In the genomic region with DNA sequence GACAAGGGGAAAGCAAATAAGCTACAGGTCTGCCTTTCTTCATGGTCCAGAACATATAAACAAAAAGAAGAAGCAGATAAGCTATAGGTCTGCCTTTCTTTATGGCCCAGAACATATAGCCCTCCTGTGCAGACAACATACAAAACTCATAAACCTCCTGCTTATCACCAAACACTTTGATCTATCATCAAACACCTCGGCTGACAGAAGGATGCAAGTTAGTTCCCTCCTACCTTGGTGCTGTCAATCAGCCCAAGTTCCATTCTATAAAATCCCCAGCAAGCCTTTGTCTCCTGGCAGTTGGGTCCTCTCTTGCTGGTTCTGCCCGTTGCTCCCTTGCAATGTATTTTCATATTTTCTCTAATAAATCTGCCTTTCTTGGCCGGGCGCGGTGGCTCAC, we compare ENCODE assay signal across 23 cellular contexts.
"Had no signal": no experiment of that assay in that cellular context is flagged by ENCODE, and none has a peak within 500 bp of the region (broad histone marks: within the 10 kb centered on the region; RNA-seq: fewer than 3 reads in every experiment).

No MANE protein-coding gene starts in this region.

- H3K4me3 Mint-ChIP-seq: nephron; stimulated activated effector memory CD8-positive, alpha-beta T cell treated with anti-CD3 and anti-CD28 coated beads, Interleukin-12 subunit alpha, Interleukin-12 subunit beta, amount 100 ng/mL, for 72 hours had no signal

- DNase-seq: dermis blood vessel endothelial cell; effector memory CD4-positive, alpha-beta T cell; foreskin keratinocyte; left ventricle myocardium superior; lower lobe of right lung; nucleus accumbens; ovary; posterior cingulate gyrus; psoas muscle; right cardiac atrium; sigmoid colon; stimulated activated CD4-positive, alpha-beta T cell treated with anti-CD3 and anti-CD28 coated beads, Interleukin-2, amount 100 ng/mL, for 24 hours; stimulated activated CD4-positive, alpha-beta T cell treated with anti-CD3 and anti-CD28 coated beads, Interleukin-4, amount 100 ng/mL, for 24 hours; stimulated activated naive CD4-positive, alpha-beta T cell treated with Interleukin-2 at 50 U/mL for 16 hours; stomach; testis; upper lobe of left lung had no signal

- ATAC-seq: gastroesophageal sphincter; left ventricle myocardium superior; lower lobe of right lung; psoas muscle; right cardiac atrium; stimulated activated effector memory CD8-positive, alpha-beta T cell treated with anti-CD3 and anti-CD28 coated beads, Interleukin-12 subunit alpha, Interleukin-12 subunit beta, amount 100 ng/mL, for 72 hours had no signal

- H3K36me3 Mint-ChIP-seq: stimulated activated effector memory CD8-positive, alpha-beta T cell treated with anti-CD3 and anti-CD28 coated beads, Interleukin-12 subunit alpha, Interleukin-12 subunit beta, amount 100 ng/mL, for 72 hours had no signal

- H3K4me1 Mint-ChIP-seq: nephron; stimulated activated effector memory CD8-positive, alpha-beta T cell treated with anti-CD3 and anti-CD28 coated beads, Interleukin-12 subunit alpha, Interleukin-12 subunit beta, amount 100 ng/mL, for 72 hours had no signal

- H3K4me3 ChIP-seq: coronary artery, esophagus muscularis mucosa, gastroesophageal sphincter, lower lobe of right lung, ovary, psoas muscle, sigmoid colon, stomach, testis, tibial nerve, upper lobe of left lung had no signal

- H3K9me3 ChIP-seq: ovary, testis had no signal

- H3K27ac Mint-ChIP-seq: nephron; stimulated activated effector memory CD8-positive, alpha-beta T cell treated with anti-CD3 and anti-CD28 coated beads, Interleukin-12 subunit alpha, Interleukin-12 subunit beta, amount 100 ng/mL, for 72 hours had no signal

- H3K27me3 ChIP-seq: esophagus muscularis mucosa, foreskin keratinocyte, gastroesophageal sphincter, ovary, sigmoid colon, stomach, testis, tibial nerve, upper lobe of left lung had no signal

- H3K27ac ChIP-seq: coronary artery, esophagus muscularis mucosa, foreskin keratinocyte, gastroesophageal sphincter, lower lobe of right lung, ovary, psoas muscle, sigmoid colon, stomach, testis, tibial nerve, upper lobe of left lung had no signal

- H3K36me3 ChIP-seq: ovary had no signal

- H3K4me1 ChIP-seq: esophagus muscularis mucosa, foreskin keratinocyte, gastroesophageal sphincter, lower lobe of right lung, psoas muscle, sigmoid colon, stomach, testis, tibial nerve, upper lobe of left lung had no signal
